ENCODE assay signal across 24 cellular contexts in genomic region chr9:127269440-127269839, GRCh38.
"Had no signal": no experiment of that assay in that cellular context is flagged by ENCODE, and none has a peak within 500 bp of the region (broad histone marks: within the 10 kb centered on the region; RNA-seq: fewer than 3 reads in every experiment).

No MANE protein-coding gene starts in this region.

- H3K9me3 Mint-ChIP-seq: effector memory CD8-positive, alpha-beta T cell; natural killer cell; stimulated activated effector memory CD8-positive, alpha-beta T cell treated with anti-CD3 and anti-CD28 coated beads, Interleukin-12 subunit alpha, Interleukin-12 subunit beta, amount 100 ng/mL, for 72 hours had no signal

- FAIRE-seq: pancreas had no signal

- H3K4me3 ChIP-seq: gastroesophageal sphincter, heart left ventricle, hepatocyte, lower lobe of right lung, pancreas, stomach, thyroid gland, vagina had no signal

- H3K27me3 Mint-ChIP-seq: effector memory CD8-positive, alpha-beta T cell; progenitor cell of endocrine pancreas had no signal

- H3K4me1 ChIP-seq: lower lobe of right lung, pancreas had no signal

- H3K4me3 Mint-ChIP-seq: effector memory CD8-positive, alpha-beta T cell; natural killer cell; stimulated activated effector memory CD8-positive, alpha-beta T cell treated with anti-CD3 and anti-CD28 coated beads, Interleukin-12 subunit alpha, Interleukin-12 subunit beta, amount 100 ng/mL, for 72 hours had no signal

- DNase-seq: cortex of kidney; effector memory CD8-positive, alpha-beta T cell; foreskin fibroblast; heart left ventricle; islet precursor cell; left ventricle myocardium superior; lower lobe of right lung; natural killer cell; occipital lobe; pancreas; stimulated activated CD4-positive, alpha-beta T cell treated with anti-CD3 and anti-CD28 coated beads, Interleukin-2, amount 100 ng/mL, for 24 hours; stimulated activated CD4-positive, alpha-beta T cell treated with anti-CD3 and anti-CD28 coated beads, Interleukin-4, amount 100 ng/mL, for 24 hours; stimulated activated naive CD4-positive, alpha-beta T cell treated with Interleukin-2 at 50 U/mL for 16 hours; stomach; thyroid gland; trophoblast cell had no signal

- H3K27ac ChIP-seq: epithelial cell of prostate, gastroesophageal sphincter, hepatocyte, lower lobe of right lung, pancreas, stomach, thyroid gland, vagina had no signal

- H3K36me3 Mint-ChIP-seq: natural killer cell; stimulated activated effector memory CD8-positive, alpha-beta T cell treated with anti-CD3 and anti-CD28 coated beads, Interleukin-12 subunit alpha, Interleukin-12 subunit beta, amount 100 ng/mL, for 72 hours had no signal

- H3K27me3 ChIP-seq: gastroesophageal sphincter, heart left ventricle, hepatocyte, pancreas, stomach, thyroid gland, vagina had no signal

- H3K9me3 ChIP-seq: gastroesophageal sphincter, heart left ventricle, lower lobe of right lung, pancreas, stomach, thyroid gland, vagina had no signal

- H3K4me1 Mint-ChIP-seq: natural killer cell; stimulated activated effector memory CD8-positive, alpha-beta T cell treated with anti-CD3 and anti-CD28 coated beads, Interleukin-12 subunit alpha, Interleukin-12 subunit beta, amount 100 ng/mL, for 72 hours had no signal

- H3K36me3 ChIP-seq: gastroesophageal sphincter, heart left ventricle, lower lobe of right lung, pancreas, stomach, thyroid gland, vagina had no signal

- ATAC-seq: effector memory CD8-positive, alpha-beta T cell; esophagus mucosa; gastroesophageal sphincter; heart left ventricle; left ventricle myocardium superior; lower lobe of right lung; natural killer cell; pancreas; sciatic nerve; stimulated activated effector memory CD8-positive, alpha-beta T cell treated with anti-CD3 and anti-CD28 coated beads, Interleukin-12 subunit alpha, Interleukin-12 subunit beta, amount 100 ng/mL, for 72 hours had no signal

- H3K27ac Mint-ChIP-seq: effector memory CD8-positive, alpha-beta T cell; natural killer cell; progenitor cell of endocrine pancreas; stimulated activated effector memory CD8-positive, alpha-beta T cell treated with anti-CD3 and anti-CD28 coated beads, Interleukin-12 subunit alpha, Interleukin-12 subunit beta, amount 100 ng/mL, for 72 hours had no signal
